8 cellular contexts compared by ENCODE assay signal in genomic region chr4:133151301-133151680, GRCh38. TPM values are rescaled to one million over a fixed set of nuclear protein-coding genes. Genes with fewer than 3 reads are reported as not detected.
A peak's percentile ranks its signal among the peaks of the same experiment; 100 is the strongest.
DNase-seq lines count a peak whose midpoint lies in the region; ATAC-seq, FAIRE-seq and TF ChIP-seq lines count a peak whose summit lies in the region.

No MANE protein-coding gene starts in this region.

- H3K4me3 Mint-ChIP-seq in GM23338 (peak overlapping the region; percentile 68), nephron progenitor cell (peak overlapping the region; percentile 82)

- POLR2A ChIA-PET in A549 (lab: Yijun Ruan, JAX): no interaction called here

- H3K9me3 Mint-ChIP-seq in GM23338: no peaks in the 10 kb centered on the region; the same call in 2 of the 3 replicates
- no peaks in the 10 kb centered on the region for H3K9me3 Mint-ChIP-seq in nephron progenitor cell

- H3K27me3 Mint-ChIP-seq in GM23338 (ENCODE audit: insufficient read depth, low read depth, poor library complexity) (peaks cover 75% of the 10 kb centered on the region), nephron progenitor cell (ENCODE audit: low read depth, poor library complexity) (peaks cover 83% of the 10 kb centered on the region)

- WGBS in A549 (ENCODE audit: missing lambda C conversion rate): 15% methylated on average over 9 of the region's 32 CpGs

- H3K36me3 Mint-ChIP-seq in GM23338 (ENCODE audit: low read depth) (no peaks in the 10 kb centered on the region; the same call in 2 of the 3 replicates), nephron progenitor cell (ENCODE audit: low read depth) (no peaks in the 10 kb centered on the region)

- H3K36me3 ChIP-seq in GM23338 (ENCODE audit: insufficient read depth): no peaks in the 10 kb centered on the region

- no peaks in the 10 kb centered on the region for H3F3A ChIP-seq in GM23338 (replicated peaks; ENCODE audit: low read depth)

- H3K27ac ChIP-seq in A549 (no peak overlapping the region), GM23338 (ENCODE audit: low read depth) (no peak overlapping the region)

- H2AFZ ChIP-seq in GM23338: peak overlapping the region; percentile 95

- TF ChIP-seq EP300 in A549 (IDR thresholded peaks at IDR 0.05): no peak

- no peaks in the 10 kb centered on the region for H3K9me3 ChIP-seq in A549

- ATAC-seq in A549 (peak in 1 of 2 experiments; percentile 6; a peak in 2 of 6 replicates), GM23338 (peak; percentile 15), GM19397 (IDR thresholded peaks at IDR 0.05; ENCODE audit: unreplicated experiment) (no peak)
- ATAC-seq in activated CD4-positive, CD25-positive, alpha-beta regulatory T cell treated with anti-CD3 and anti-CD28 coated beads, Interleukin-2, amount 50 U/mL, for 24 hours: no peak

- TF ChIP-seq RAD21 in A549 (conservative IDR thresholded peaks at IDR 0.05 in 1 of 2, IDR thresholded peaks at IDR 0.05 in 1 of 2): no peak

- H3K9me2 ChIP-seq in GM23338 (ENCODE audit: insufficient read depth): no peaks in the 10 kb centered on the region

- peaks cover 80% of the 10 kb centered on the region for H3K27me3 ChIP-seq in GM23338 (ENCODE audit: insufficient read depth)

- H4K20me1 ChIP-seq in GM23338 (replicated peaks; ENCODE audit: insufficient read depth): 0 out of 2 replicates have a peak, but pooled peaks cover 5% of the 10 kb centered on the region

- H3K79me2 ChIP-seq in GM23338 (replicated peaks; ENCODE audit: insufficient read depth): no peaks in the 10 kb centered on the region

- FAIRE-seq in A549 (lab: Jason Lieb, UNC) (no peak), RCC 7860 (lab: Jason Lieb, UNC) (no peak)

- H3K27ac Mint-ChIP-seq in GM23338: no peak overlapping the region
- no peak overlapping the region for H3K27ac Mint-ChIP-seq in nephron progenitor cell

- peak overlapping the region; percentile 91 for H3K4me2 ChIP-seq in A549
- peak overlapping the region; percentile 93 for H3K4me2 ChIP-seq in GM23338

- H3K4me1 ChIP-seq in A549: 0 out of 3 replicates have a peak, but pooled peaks cover 9% of the 10 kb centered on the region
- H3K4me1 ChIP-seq in GM23338 (ENCODE audit: insufficient read depth): peaks cover 43% of the 10 kb centered on the region

- CTCF ChIA-PET in A549 (lab: Yijun Ruan, JAX): no interaction called here

- TF ChIP-seq POLR2A in A549 (IDR thresholded peaks at IDR 0.05; ENCODE audit: low read length): no peak

- peak in 1 of 2 experiments; percentile 24 for DNase-seq in A549 (ENCODE audit: low read depth in 1 of 2, low spot score in 1 of 2)
- peak; percentile 71 for DNase-seq in GM23338 (ENCODE audit: low spot score)
- DNase-seq in dermis blood vessel endothelial cell: peak; percentile 5
- peak; percentile 39 for DNase-seq in nephron progenitor cell
- no peak for DNase-seq in RCC 7860 (ENCODE audit: low spot score)
- DNase-seq in T-helper 1 cell: no peak

- H3K4me3 ChIP-seq in A549 (peak overlapping the region; percentile 28; the same call in 2 of the 3 replicates), GM23338 (peak overlapping the region; percentile 69)

- TF ChIP-seq CTCF in A549 (IDR thresholded peaks at IDR 0.05) (no peak), GM23338 (conservative IDR thresholded peaks at IDR 0.05; ENCODE audit: low read depth in 2 of 2) (peak in 1 of 2 experiments; percentile 55; a peak in 2 of 4 replicates), nephron progenitor cell (IDR thresholded peaks at IDR 0.05) (no peak)

- peaks cover 34% of the 10 kb centered on the region for H3K4me1 Mint-ChIP-seq in GM23338
- peaks cover 76% of the 10 kb centered on the region for H3K4me1 Mint-ChIP-seq in nephron progenitor cell

TF ChIP-seq in A549, 52 proteins besides CTCF, POLR2A, EP300 and RAD21 (continues in another document):
- TF ChIP-seq CBX8 (IDR thresholded peaks at IDR 0.05): no peak
- TF ChIP-seq POLR2AphosphoS2 (conservative IDR thresholded peaks at IDR 0.05; ENCODE audit: low read length): no peak
- TF ChIP-seq RNF2 (IDR thresholded peaks at IDR 0.05; ENCODE audit: borderline replicate concordance, low read depth): no peak
- no peak for TF ChIP-seq ZNF302 (CRISPR knock-in tag; IDR thresholded peaks at IDR 0.05)
- no peak for TF ChIP-seq PHF8 (IDR thresholded peaks at IDR 0.05; ENCODE audit: borderline replicate concordance, low read depth)
- TF ChIP-seq HOXB5 (CRISPR knock-in tag; IDR thresholded peaks at IDR 0.05): no peak
- TF ChIP-seq ZC3H11A (IDR thresholded peaks at IDR 0.05): no peak
- no peak for TF ChIP-seq ELK1 (IDR thresholded peaks at IDR 0.05; ENCODE audit: low read depth, low read length)
- no peak for TF ChIP-seq NR3C1 (IDR thresholded peaks at IDR 0.05)
- TF ChIP-seq JUNB (IDR thresholded peaks at IDR 0.05): no peak
- TF ChIP-seq USF2 (IDR thresholded peaks at IDR 0.05): no peak
- TF ChIP-seq E2F6 (IDR thresholded peaks at IDR 0.05; ENCODE audit: borderline replicate concordance, low read depth): no peak
- no peak for TF ChIP-seq JUN (IDR thresholded peaks at IDR 0.05)
- no peak for TF ChIP-seq SMC3 (IDR thresholded peaks at IDR 0.05)

TF ChIP-seq in GM23338, 12 proteins besides CTCF, POLR2A, EP300 and RAD21:
- no peak for TF ChIP-seq EZH2 (IDR thresholded peaks at IDR 0.05; ENCODE audit: low read depth, unreplicated experiment)
- peak; percentile 40; the same call in 1 of the 2 replicates for TF ChIP-seq CREB1 (CRISPR knock-in tag; IDR thresholded peaks at IDR 0.05; ENCODE audit: low read depth)

RNA-seq across cellular contexts. Expression of gene PCDH10, which starts 2.2 kb away (rescaled TPM):
- polyA plus RNA-seq in A549 (2011; rRNA removed) (0.37 and 0.38 TPM in 2 replicates), A549 (2017; fragmentation: RNase III; extraction: RNeasy Plus Mini Kit Qiagen cat#74134 plus additional on column Dnase treatment) (0.42 to 0.58 TPM (median 0.49 TPM) in 3 replicates), GM23338 (2016; fragmentation: Nextera tagmentation; extraction: Ambion mirVana) (0.75 and 1.2 TPM in 2 replicates)
- polyA plus RNA-seq in A549 (2012; cell fraction: cytosol; rRNA removed): 0.33 and 0.36 TPM in 2 replicates
- polyA plus RNA-seq in A549 (2012; cell fraction: nucleus; rRNA removed): 0.79 and 0.82 TPM in 2 replicates
- polyA minus RNA-seq in A549 (2011; rRNA and poly(A)+ RNA removed): 0.54 TPM in 2 replicates
- 4.0 and 5.6 TPM in 2 replicates for total RNA-seq in GM23338 (2014; rRNA removed; shearing (Covaris generic))
- under 0.01 and 0.14 TPM in 2 replicates for total RNA-seq in dermis blood vessel endothelial cell

Comparison
In these comparisons a context has a peak if more than half of its experiments do, and no peak if none do; other contexts are left out.
1. DNase-seq: peak in GM23338 (single experiment), dermis blood vessel endothelial cell (single experiment) and nephron progenitor cell (single experiment); none in RCC 7860 (single experiment) and T-helper 1 cell (0 of 5).